In the genomic region with DNA sequence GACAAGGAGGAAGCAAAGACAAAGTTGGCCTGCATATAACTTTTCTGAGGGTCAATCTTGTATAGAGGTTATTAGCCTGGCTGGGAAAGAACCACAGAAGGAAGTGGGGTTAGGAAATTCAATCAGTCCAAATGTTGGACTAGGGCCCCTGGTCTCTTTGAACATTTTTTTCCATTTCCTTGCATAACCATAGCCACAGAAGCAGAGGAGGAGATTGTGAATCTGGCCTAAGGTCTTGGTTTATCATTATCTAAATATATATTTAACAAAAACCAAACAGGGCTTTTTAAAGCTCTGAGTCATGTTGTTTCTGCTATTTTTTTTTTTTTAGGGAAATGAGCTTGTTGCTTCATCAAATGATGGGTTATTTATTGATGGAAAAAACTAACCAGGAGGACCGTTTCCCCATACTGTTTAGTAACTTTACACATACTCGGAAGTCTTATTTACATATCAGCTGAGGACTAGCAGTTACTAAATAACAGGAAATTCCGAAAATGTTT, we compare ENCODE assay signal across 10 cellular contexts.
DNase-seq lines count a peak whose midpoint lies in the region; ATAC-seq, FAIRE-seq and TF ChIP-seq lines count a peak whose summit lies in the region.
"Had no signal": no experiment of that assay in that cellular context is flagged by ENCODE, and none has a peak within 500 bp of the region (broad histone marks: within the 10 kb centered on the region; RNA-seq: fewer than 3 reads in every experiment).

No MANE protein-coding gene starts in this region.

- intact Hi-C loops in GM12878 (cut with micrococcal nuclease; ENCODE audit: unreplicated experiment), result no loop called here

- H3K79me2 ChIP-seq in GM12878 (ENCODE audit: control insufficient read depth, insufficient read depth, low read length), result no peaks in the 10 kb centered on the region

- WGBS in A549 (ENCODE audit: missing lambda C conversion rate), result 3% methylated on average over 3 of the region's 3 CpGs
- WGBS in GM12878 (ENCODE audit: insufficient coverage, insufficient replicate concordance, low lambda C conversion rate, missing lambda C conversion rate), result 17% methylated on average over 3 of the region's 3 CpGs

- no peak overlapping the region for H2AFZ ChIP-seq in GM12878 (ENCODE audit: control insufficient read depth, low read depth, low read length)

- no peak for TF ChIP-seq POLR2A in A549 (IDR thresholded peaks at IDR 0.05; ENCODE audit: low read length)
- no peak for TF ChIP-seq POLR2A in GM12878 (IDR thresholded peaks at IDR 0.05; ENCODE audit: low read depth, low read length)

- H3K27me3 ChIP-seq in GM12878 (replicated peaks in 1 of 2; ENCODE audit: control insufficient read depth in 2 of 2, insufficient read depth in 2 of 2, low read length in 1 of 2), result no peaks in the 10 kb centered on the region

- H3K4me3 ChIP-seq in A549, result no peak overlapping the region
- no peak overlapping the region for H3K4me3 ChIP-seq in GM12878

- CTCF ChIA-PET in A549 (lab: Yijun Ruan, JAX), result interaction anchor here (1.1 to 2.0 kb wide), 4 partner anchors 19 to 118 kb away, joined by 3 to 7 read pairs (median 5); no protein-coding TSS in a partner anchor
- CTCF ChIA-PET in GM12878 (lab: Yijun Ruan, JAX), result interaction anchor here (0.6 to 2.0 kb wide), 9 partner anchors 16 to 486 kb away, joined by 3 to 10 read pairs (median 3); no protein-coding TSS in a partner anchor

- no peaks in the 10 kb centered on the region for H3K4me1 Mint-ChIP-seq in activated T-cell treated with anti-CD3 and anti-CD28 coated beads, Interleukin-2, amount 50 U/mL, for 4 hours (ENCODE audit: low read depth)

- H3K27ac ChIP-seq in A549, result peak overlapping the region; percentile 71 to 84
- H3K27ac ChIP-seq in GM12878 (ENCODE audit: control insufficient read depth, insufficient read depth), result no peak overlapping the region
- H3K27ac ChIP-seq: VCaP had no signal

- no peak overlapping the region for H3K4me3 Mint-ChIP-seq in activated T-cell treated with anti-CD3 and anti-CD28 coated beads, Interleukin-2, amount 50 U/mL, for 4 hours
- H3K4me3 Mint-ChIP-seq: B cell had no signal

- DNase-seq in A549 (ENCODE audit: low read depth in 1 of 2, low spot score in 1 of 2), result peak in 1 of 2 experiments; percentile 65
- no peak for DNase-seq in GM12878 (ENCODE audit: low read depth, low spot score)
- DNase-seq in LoVo (ENCODE audit: low spot score), result no peak
- DNase-seq in DMS153 (lab: John Stamatoyannopoulos, UW), result no peak
- no peak for DNase-seq in activated T-cell treated with anti-CD3 and anti-CD28 coated beads, Interleukin-2, amount 50 U/mL, for 4 hours
- no peak for DNase-seq in mesenteric fat pad (ENCODE audit: low spot score)

- TF ChIP-seq EP300 in A549 (IDR thresholded peaks at IDR 0.05) (peak; percentile 38 to 49; a peak in 3 of 5 replicates), GM12878 (IDR thresholded peaks at IDR 0.05; ENCODE audit: borderline replicate concordance in 1 of 2, control insufficient read depth in 1 of 2, low read depth in 2 of 2, low read length in 2 of 2) (no peak)

- POLR2A ChIA-PET in A549 (lab: Yijun Ruan, JAX), result interaction anchor here (1.3 to 1.5 kb wide), 2 partner anchors 16 to 98 kb away, joined by 4 to 6 read pairs; a partner anchor contains a TSS
- POLR2A ChIA-PET in GM12878 (lab: Charles Lee), result interaction anchor here (0.9 to 2.8 kb wide), 7 partner anchors 10 to 110 kb away, joined by 3 to 11 read pairs (median 4); no protein-coding TSS in a partner anchor

- H3K9me3 ChIP-seq in A549, result no peaks in the 10 kb centered on the region
- H3K9me3 ChIP-seq in GM12878 (replicated peaks; ENCODE audit: control insufficient read depth, insufficient read depth, low read length), result no peaks in the 10 kb centered on the region

- H3K36me3 Mint-ChIP-seq in activated T-cell treated with anti-CD3 and anti-CD28 coated beads, Interleukin-2, amount 50 U/mL, for 4 hours (ENCODE audit: insufficient read depth), result no peaks in the 10 kb centered on the region

- no TSS peak for BruUV-seq in GM12878 (replicated peaks; lab: Mats Ljungman, UMichigan)

- H3K9ac ChIP-seq in GM12878 (ENCODE audit: control insufficient read depth, insufficient read depth, low read length), result no peak overlapping the region

- H4K20me1 ChIP-seq in GM12878 (ENCODE audit: control insufficient read depth, insufficient read depth), result no peaks in the 10 kb centered on the region

- TF ChIP-seq CTCF in A549 (IDR thresholded peaks at IDR 0.05) (no peak), GM12878 (IDR thresholded peaks at IDR 0.05 in 2 of 3, conservative IDR thresholded peaks at IDR 0.05 in 1 of 3; ENCODE audit: control insufficient read depth in 2 of 3, extremely low read depth in 1 of 3, insufficient read depth in 1 of 3, low read depth in 3 of 3, low read length in 3 of 3) (no peak)

- ATAC-seq in A549 (peak; percentile 55 to 73; a peak in 5 of 6 replicates), GM19351 (IDR thresholded peaks at IDR 0.05; ENCODE audit: unreplicated experiment) (peak; percentile 54), HG03135 (IDR thresholded peaks at IDR 0.05; ENCODE audit: unreplicated experiment) (peak; percentile 83), GM12878 (peak; percentile 80)
- no peak for ATAC-seq in activated T-cell treated with anti-CD3 and anti-CD28 coated beads, Interleukin-2, amount 50 U/mL, for 4 hours

- H3K4me2 ChIP-seq in A549, result peak overlapping the region; percentile 74
- no peak overlapping the region for H3K4me2 ChIP-seq in GM12878 (ENCODE audit: control insufficient read depth, insufficient read depth)

- H3K9me3 Mint-ChIP-seq in activated T-cell treated with anti-CD3 and anti-CD28 coated beads, Interleukin-2, amount 50 U/mL, for 4 hours, result no peaks in the 10 kb centered on the region

- FAIRE-seq in A549 (lab: Jason Lieb, UNC) (no peak), GM12878 (lab: Jason Lieb, UNC) (no peak)

- H3K4me1 ChIP-seq in A549, result peaks cover 41% of the 10 kb centered on the region
- H3K4me1 ChIP-seq in GM12878 (ENCODE audit: control insufficient read depth, insufficient read depth, low read length), result no peaks in the 10 kb centered on the region

- H3K36me3 ChIP-seq in GM12878 (ENCODE audit: control insufficient read depth in 2 of 2, insufficient read depth in 2 of 2, low read length in 1 of 2), result no peaks in the 10 kb centered on the region

- no peaks in the 10 kb centered on the region for H3K27me3 Mint-ChIP-seq in activated T-cell treated with anti-CD3 and anti-CD28 coated beads, Interleukin-2, amount 50 U/mL, for 4 hours (ENCODE audit: low read depth)
- H3K27me3 Mint-ChIP-seq: B cell had no signal

- in situ Hi-C loops in GM12878 (cut with MboI), result no loop called here

- TF ChIP-seq RAD21 in A549 (conservative IDR thresholded peaks at IDR 0.05 in 1 of 2, IDR thresholded peaks at IDR 0.05 in 1 of 2) (peak in 1 of 2 experiments; percentile 37; a peak in 2 of 5 replicates), GM12878 (IDR thresholded peaks at IDR 0.05; ENCODE audit: insufficient read depth, low read depth, low read length) (no peak)

- SMC1A ChIA-PET in GM12878 (lab: Charles Lee; ENCODE audit: uncharacterized antibody, unreplicated experiment), result interaction anchor here (0.6 to 4.3 kb wide), 18 partner anchors 8 to 118 kb away, joined by 3 to 44 read pairs (median 5); no protein-coding TSS in a partner anchor

- RAD21 ChIA-PET in GM12878 (lab: Charles Lee; ENCODE audit: unreplicated experiment), result interaction anchor here (0.6 to 2.8 kb wide), 13 partner anchors 9 to 121 kb away, joined by 4 to 20 read pairs (median 9); a partner anchor contains a TSS

TF ChIP-seq in A549, 52 proteins besides CTCF, POLR2A, EP300 and RAD21 (continues in another document):
- TF ChIP-seq FOSL2 (IDR thresholded peaks at IDR 0.05) (0 out of 2 replicates have a peak, but pooled peaks have one; percentile 41), FOSL2 (CRISPR knock-in tag; IDR thresholded peaks at IDR 0.05) (peak; percentile 62), NPAS2 (CRISPR knock-in tag; IDR thresholded peaks at IDR 0.05; ENCODE audit: borderline replicate concordance) (no peak), CBX2 (IDR thresholded peaks at IDR 0.05; ENCODE audit: borderline replicate concordance, low read depth) (no peak), HEYL (CRISPR knock-in tag; IDR thresholded peaks at IDR 0.05) (no peak), ZC3H11A (IDR thresholded peaks at IDR 0.05) (no peak), CEBPB (IDR thresholded peaks at IDR 0.05) (peak; percentile 66 to 88; a peak in 3 of 4 replicates), SREBF2 (IDR thresholded peaks at IDR 0.05) (no peak), TFCP2L1 (CRISPR knock-in tag; IDR thresholded peaks at IDR 0.05) (no peak)
- TF ChIP-seq, protein P1, sequence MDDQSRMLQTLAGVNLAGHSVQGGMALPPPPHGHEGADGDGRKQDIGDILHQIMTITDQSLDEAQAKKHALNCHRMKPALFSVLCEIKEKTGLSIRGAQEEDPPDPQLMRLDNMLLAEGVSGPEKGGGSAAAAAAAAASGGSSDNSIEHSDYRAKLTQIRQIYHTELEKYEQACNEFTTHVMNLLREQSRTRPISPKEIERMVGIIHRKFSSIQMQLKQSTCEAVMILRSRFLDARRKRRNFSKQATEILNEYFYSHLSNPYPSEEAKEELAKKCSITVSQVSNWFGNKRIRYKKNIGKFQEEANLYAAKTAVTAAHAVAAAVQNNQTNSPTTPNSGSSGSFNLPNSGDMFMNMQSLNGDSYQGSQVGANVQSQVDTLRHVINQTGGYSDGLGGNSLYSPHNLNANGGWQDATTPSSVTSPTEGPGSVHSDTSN (IDR thresholded peaks at IDR 0.05), result no peak

TF ChIP-seq in GM12878, 131 proteins besides CTCF, POLR2A, EP300 and RAD21 (continues in another document):
- no peak for TF ChIP-seq TCF12 (IDR thresholded peaks at IDR 0.05; ENCODE audit: low read depth, low read length)

Comparison
In these comparisons a context has a peak if more than half of its experiments do, and no peak if none do; other contexts are left out.
1. ATAC-seq: peak in A549 (2 of 2), GM19351 (single experiment), HG03135 (single experiment) and GM12878 (single experiment); none in activated T-cell treated with anti-CD3 and anti-CD28 coated beads, Interleukin-2, amount 50 U/mL, for 4 hours (0 of 2).